In the genomic region with DNA sequence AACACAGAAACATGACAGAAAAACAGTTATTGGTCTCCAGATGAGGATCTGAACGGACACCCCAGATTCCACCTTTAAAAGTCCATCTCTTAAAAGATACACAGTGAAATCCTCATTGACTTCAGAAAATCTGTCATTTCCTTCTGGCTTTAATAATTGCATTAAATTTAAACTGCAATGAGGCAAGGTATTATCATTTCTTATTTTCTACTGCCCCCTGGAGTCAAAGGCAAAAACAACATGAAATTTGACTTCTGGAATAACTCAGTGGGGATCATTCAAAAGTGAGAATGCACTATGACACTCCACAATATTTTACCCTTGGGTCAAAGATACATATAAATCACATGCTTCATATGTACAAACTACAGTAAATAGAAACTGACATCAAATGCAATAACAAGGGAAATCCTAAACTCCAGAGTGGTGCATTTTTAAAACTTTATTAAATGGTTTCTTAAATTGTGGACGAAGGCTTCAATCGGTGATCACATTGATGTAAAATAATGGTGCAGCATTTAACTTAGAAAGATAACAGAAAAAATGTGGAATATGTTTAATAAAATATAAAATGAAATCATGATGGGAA, we compare ENCODE assay signal across 9 cellular contexts. TPM values are rescaled to one million over a fixed set of nuclear protein-coding genes. Genes with fewer than 3 reads are reported as not detected.
A peak's percentile ranks its signal among the peaks of the same experiment; 100 is the strongest.
DNase-seq lines count a peak whose midpoint lies in the region; ATAC-seq, FAIRE-seq and TF ChIP-seq lines count a peak whose summit lies in the region.
"Had no signal": no experiment of that assay in that cellular context is flagged by ENCODE, and none has a peak within 500 bp of the region (broad histone marks: within the 10 kb centered on the region; RNA-seq: fewer than 3 reads in every experiment).

No MANE protein-coding gene starts in this region.

- DNase-seq in AG09319 (ENCODE audit: extremely low read depth, low read depth) = no peak
- DNase-seq in SK-MEL-5 (ENCODE audit: low read depth, low spot score) = peak; percentile 41
- DNase-seq in inferior parietal cortex (ENCODE audit: extremely low spot score) = peak; percentile 39
- no peak for DNase-seq in GM12891 (ENCODE audit: insufficient read length, low spot score)
- DNase-seq in AG20443 (ENCODE audit: low spot score) = no peak
- no peak for DNase-seq in nucleus accumbens (lab: John Stamatoyannopoulos, UW)

- TF ChIP-seq CTCF in AG09319 (IDR thresholded peaks at IDR 0.05; ENCODE audit: low read depth, low read length) = peak; percentile 32

- FAIRE-seq in GM12891 (lab: Jason Lieb, UNC) = no peak

- in situ Hi-C loops in SK-MEL-5 (cut with HindIII; ENCODE audit: low pct_unique_long_range_greater_than_20kb, low sequenced_read_pairs) = no loop called here

- ATAC-seq in GM18511 (IDR thresholded peaks at IDR 0.05; ENCODE audit: unreplicated experiment) (peak; percentile 45), HG03097 (IDR thresholded peaks at IDR 0.05; ENCODE audit: low FRiP score, unreplicated experiment) (no peak)

- TF ChIP-seq POLR2A in GM12891 (IDR thresholded peaks at IDR 0.05; ENCODE audit: low read depth, low read length) = no peak

TF ChIP-seq in GM12891, 5 proteins besides CTCF, POLR2A, EP300 and RAD21:
- TF ChIP-seq POU2F2 (IDR thresholded peaks at IDR 0.05; ENCODE audit: low read depth, low read length) = no peak
- TF ChIP-seq TAF1 (IDR thresholded peaks at IDR 0.05; ENCODE audit: low read depth, low read length) = no peak
- no peak for TF ChIP-seq PAX5 (IDR thresholded peaks at IDR 0.05; ENCODE audit: insufficient read depth, low read length, severe bottlenecking)
- TF ChIP-seq POLR2AphosphoS5 (IDR thresholded peaks at IDR 0.05; ENCODE audit: low read depth, low read length) = no peak
- no peak for TF ChIP-seq SPI1 (IDR thresholded peaks at IDR 0.05; ENCODE audit: low read depth, low read length)

RNA-seq across cellular contexts. Expression of a gene that starts 56.4 kb away (rescaled TPM):
- total RNA-seq in SK-MEL-5 (2014; rRNA removed; shearing (Covaris generic)) = not detected in 2 replicates
- polyA plus RNA-seq in SK-MEL-5 (2015; cell fraction: cytosol; rRNA removed) = not detected in 2 replicates
- polyA plus RNA-seq in SK-MEL-5 (2015; cell fraction: nucleus; rRNA removed) = not detected in 2 replicates
- polyA plus RNA-seq in GM12891 (2012; ENCODE audit: low read depth, missing spikeins) = not detected
- total RNA-seq: lung had no signal
- polyA plus RNA-seq: lung had no signal

Comparison
In these comparisons a context has a peak if more than half of its experiments do, and no peak if none do; other contexts are left out.
1. DNase-seq: peak in SK-MEL-5 (single experiment) and inferior parietal cortex (single experiment); none in AG09319 (single experiment), GM12891 (single experiment), AG20443 (single experiment) and nucleus accumbens (0 of 56).